Comparison of ENCODE assay signal across 21 cellular contexts in genomic region chr2:25720575-25720974, GRCh38.
"Had no signal": no experiment of that assay in that cellular context is flagged by ENCODE, and none has a peak within 500 bp of the region (broad histone marks: within the 10 kb centered on the region; RNA-seq: fewer than 3 reads in every experiment).

No MANE protein-coding gene starts in this region.

- H3K27ac ChIP-seq: coronary artery, lower lobe of right lung, right atrium auricular region, testis, tibial artery had no signal

- H3K27me3 ChIP-seq: right atrium auricular region, testis had no signal

- H3K36me3 ChIP-seq: esophagus squamous epithelium, lower lobe of right lung, prostate gland, right atrium auricular region, tibial artery had no signal

- H3K4me3 ChIP-seq: coronary artery, esophagus squamous epithelium, lower lobe of right lung, prostate gland, right atrium auricular region, smooth muscle cell, testis, tibial artery had no signal

- H3K4me1 ChIP-seq: lower lobe of right lung, right atrium auricular region, testis, tibial artery had no signal

- H3K9me3 ChIP-seq: esophagus squamous epithelium, lower lobe of right lung, prostate gland, right atrium auricular region, testis, tibial artery had no signal

- DNase-seq: dermis blood vessel endothelial cell; effector memory CD4-positive, alpha-beta T cell; esophagus squamous epithelium; hypothalamus; immature natural killer cell; islet precursor cell; left ventricle myocardium superior; lower lobe of right lung; naive thymus-derived CD8-positive, alpha-beta T cell; nephron progenitor cell; nucleus accumbens; stimulated activated CD4-positive, alpha-beta T cell treated with anti-CD3 and anti-CD28 coated beads, Interleukin-2, amount 100 ng/mL, for 24 hours; stimulated activated CD4-positive, alpha-beta T cell treated with anti-CD3 and anti-CD28 coated beads, Interleukin-4, amount 100 ng/mL, for 24 hours; stimulated activated naive CD8-positive, alpha-beta T cell treated with anti-CD3 and anti-CD28 coated beads, Interleukin-15, Interleukin-2, amounts not matched to agents 100 U/mL and 50 U/mL, for 24 hours; substantia nigra; testis; tibial artery had no signal
